In genomic region chr18:48929951-48930713, GRCh38 we compare ENCODE assay signal across 1 cellular context.
TF ChIP-seq lines count a peak whose summit lies in the region.

No MANE protein-coding gene starts in this region.

TF ChIP-seq in A549, 52 proteins besides CTCF, POLR2A, EP300 and RAD21 (continued from another document):
- no peak for TF ChIP-seq ELK1 (IDR thresholded peaks at IDR 0.05; ENCODE audit: low read depth, low read length)
- no peak for TF ChIP-seq ZNF302 (CRISPR knock-in tag; IDR thresholded peaks at IDR 0.05)
- TF ChIP-seq RFX5 (IDR thresholded peaks at IDR 0.05): no peak
- TF ChIP-seq SMC3 (IDR thresholded peaks at IDR 0.05): no peak
